Comparison of ENCODE assay signal across 20 cellular contexts in genomic region chr18:25799221-25799620, GRCh38.
DNase-seq lines count a peak whose midpoint lies in the region; ATAC-seq, FAIRE-seq and TF ChIP-seq lines count a peak whose summit lies in the region.
"Had no signal": no experiment of that assay in that cellular context is flagged by ENCODE, and none has a peak within 500 bp of the region (broad histone marks: within the 10 kb centered on the region; RNA-seq: fewer than 3 reads in every experiment).

No MANE protein-coding gene starts in this region.

- no peak overlapping the region for H3K4me3 Mint-ChIP-seq in astrocyte (ENCODE audit: unreplicated experiment)
- H3K4me3 Mint-ChIP-seq: CD4-positive, alpha-beta memory T cell had no signal

- no peaks in the 10 kb centered on the region for H3K9me1 ChIP-seq in IMR-90 (ENCODE audit: insufficient read depth, low read length)

- H4K5ac ChIP-seq in IMR-90 (ENCODE audit: low read depth, low read length) = no peak overlapping the region

- DNase-seq in IMR-90 (peak; percentile 29), astrocyte (ENCODE audit: low read depth) (peak; percentile 54), mesenchymal stem cell (peak; percentile 82), smooth muscle cell (lab: John Stamatoyannopoulos, UW; ENCODE audit: unreplicated experiment) (no peak), Peyer's patch (no peak), germinal center (ENCODE audit: low spot score) (no peak)
- DNase-seq in activated CD4-positive, alpha-beta T cell treated with anti-CD3 and anti-CD28 coated beads for 1 hour = no peak
- DNase-seq: C1 segment of cervical spinal cord; Calu3; CD4-positive, alpha-beta memory T cell; COR-L47; DMS53; DMS79 treated with DMSO at 0.1 percent for 48 hours; GOT3; H7; HCEC 1CT had no signal

- TF ChIP-seq POLR2A in IMR-90 (IDR thresholded peaks at IDR 0.05; ENCODE audit: low read depth, low read length) = no peak
- TF ChIP-seq POLR2A in Peyer's patch (IDR thresholded peaks at IDR 0.05) = no peak

- H3K4me3 ChIP-seq in IMR-90 (ENCODE audit: insufficient read depth, low read depth, low read length) (no peak overlapping the region), astrocyte (ENCODE audit: insufficient read depth, low read depth, low read length) (no peak overlapping the region), mesenchymal stem cell (ENCODE audit: insufficient read depth in 1 of 2, low read depth in 1 of 2, low read length in 2 of 2) (no peak overlapping the region), smooth muscle cell (no peak overlapping the region), Peyer's patch (no peak overlapping the region)

- in situ Hi-C loops in IMR-90 (cut with MboI; ENCODE audit: low sequenced_read_pairs) = no loop called here

- H3K9ac ChIP-seq in IMR-90 (ENCODE audit: low read depth, low read length) (no peak overlapping the region), astrocyte (ENCODE audit: low read length) (no peak overlapping the region), mesenchymal stem cell (ENCODE audit: low read length) (no peak overlapping the region), smooth muscle cell (ENCODE audit: low read depth) (no peak overlapping the region)

- H3K56ac ChIP-seq in IMR-90 (ENCODE audit: extremely low read depth, insufficient read depth, low read length) = no peak overlapping the region

- CTCF ChIA-PET in IMR-90 (lab: Yijun Ruan, JAX) = no interaction called here

- H4K20me1 ChIP-seq in IMR-90 (ENCODE audit: insufficient read depth, low read length) (no peaks in the 10 kb centered on the region), astrocyte (ENCODE audit: insufficient read depth, low read length) (no peaks in the 10 kb centered on the region), smooth muscle cell (ENCODE audit: low read depth) (no peaks in the 10 kb centered on the region)

- no peak overlapping the region for H3K4ac ChIP-seq in IMR-90 (ENCODE audit: low read depth, low read length)
- H3K4ac ChIP-seq in mesenchymal stem cell (ENCODE audit: low read depth in 1 of 2, low read length in 2 of 2) = no peak overlapping the region

- dilution Hi-C loops in IMR-90 (cut with HindIII; ENCODE audit: low sequenced_read_pairs, unreplicated experiment) = no loop called here

- H2BK120ac ChIP-seq in IMR-90 (ENCODE audit: low read depth, low read length) (no peak overlapping the region), mesenchymal stem cell (ENCODE audit: low read depth, low read length) (no peak overlapping the region)

- no peaks in the 10 kb centered on the region for H3K36me3 Mint-ChIP-seq in astrocyte (ENCODE audit: low read depth, unreplicated experiment)
- H3K36me3 Mint-ChIP-seq: CD4-positive, alpha-beta memory T cell had no signal

- no peaks in the 10 kb centered on the region for H3K79me1 ChIP-seq in IMR-90 (ENCODE audit: low read depth in 1 of 2, low read length in 2 of 2)
- H3K79me1 ChIP-seq in mesenchymal stem cell (replicated peaks; ENCODE audit: low read length, poor library complexity, severe bottlenecking) = no peaks in the 10 kb centered on the region

- no peaks in the 10 kb centered on the region for H3K79me2 ChIP-seq in astrocyte (ENCODE audit: insufficient read depth, low read length)
- H3K79me2 ChIP-seq in smooth muscle cell (ENCODE audit: low read depth) = no peaks in the 10 kb centered on the region

- H3K27me3 ChIP-seq in IMR-90 (ENCODE audit: control insufficient read depth, insufficient read depth, low read length) (no peaks in the 10 kb centered on the region), astrocyte (ENCODE audit: insufficient read depth, low read length) (no peaks in the 10 kb centered on the region), mesenchymal stem cell (ENCODE audit: control insufficient read depth in 1 of 2, insufficient read depth in 1 of 2, low read length in 2 of 2) (peaks cover 0 to 39% of the 10 kb centered on the region in 2 experiments), smooth muscle cell (ENCODE audit: low read depth) (no peaks in the 10 kb centered on the region), Peyer's patch (no peaks in the 10 kb centered on the region)

- H2BK15ac ChIP-seq in IMR-90 (ENCODE audit: low read depth, low read length) (no peak overlapping the region), mesenchymal stem cell (ENCODE audit: low read depth, poor library complexity, severe bottlenecking) (no peak overlapping the region)

- FAIRE-seq in astrocyte (lab: Jason Lieb, UNC) = no peak
- FAIRE-seq: G401.6, GM12892, GM19239 had no signal

- TF ChIP-seq RAD21 in IMR-90 (IDR thresholded peaks at IDR 0.05; ENCODE audit: low read length) = no peak

- ATAC-seq in IMR-90 (ENCODE audit: low read depth) = no peak
- no peak for ATAC-seq in esophagus mucosa

- no peaks in the 10 kb centered on the region for H3K9me3 ChIP-seq in IMR-90 (ENCODE audit: control insufficient read depth, insufficient read depth, low read length)
- no peaks in the 10 kb centered on the region for H3K9me3 ChIP-seq in astrocyte (ENCODE audit: insufficient read depth, low read depth, low read length)
- H3K9me3 ChIP-seq in mesenchymal stem cell (ENCODE audit: control insufficient read depth, low read length) = peaks cover 5% of the 10 kb centered on the region
- H3K9me3 ChIP-seq in smooth muscle cell (replicated peaks; ENCODE audit: low read depth) = no peaks in the 10 kb centered on the region
- no peaks in the 10 kb centered on the region for H3K9me3 ChIP-seq in Peyer's patch

- peak overlapping the region; percentile 39; the same call in 1 of the 2 replicates for H2BK20ac ChIP-seq in IMR-90 (ENCODE audit: low read depth, low read length)

- no peak overlapping the region for H2BK12ac ChIP-seq in mesenchymal stem cell (ENCODE audit: low read length in 2 of 2)

- POLR2A ChIA-PET in IMR-90 (lab: Charles Lee; ENCODE audit: unreplicated experiment) = no interaction called here

- H3K36me3 ChIP-seq in IMR-90 (ENCODE audit: control insufficient read depth, insufficient read depth, low read length) = no peaks in the 10 kb centered on the region
- H3K36me3 ChIP-seq in astrocyte (ENCODE audit: insufficient read depth, low read length) = no peaks in the 10 kb centered on the region
- no peaks in the 10 kb centered on the region for H3K36me3 ChIP-seq in mesenchymal stem cell (ENCODE audit: control insufficient read depth in 1 of 2, insufficient read depth in 2 of 2, low read depth in 1 of 2, low read length in 2 of 2)
- H3K36me3 ChIP-seq in smooth muscle cell (ENCODE audit: low read depth) = no peaks in the 10 kb centered on the region
- H3K36me3 ChIP-seq in Peyer's patch = no peaks in the 10 kb centered on the region

- BruUV-seq in IMR-90 (replicated peaks; lab: Mats Ljungman, UMichigan) = no TSS peak

- H3K4me1 Mint-ChIP-seq in astrocyte (ENCODE audit: low read depth, unreplicated experiment) = peaks cover 4% of the 10 kb centered on the region
- H3K4me1 Mint-ChIP-seq: CD4-positive, alpha-beta memory T cell had no signal

- H3K4me1 ChIP-seq in IMR-90 (ENCODE audit: control insufficient read depth, insufficient read depth, low read length) (peaks cover 4% of the 10 kb centered on the region), astrocyte (ENCODE audit: insufficient read depth, low read length) (no peaks in the 10 kb centered on the region), mesenchymal stem cell (ENCODE audit: control insufficient read depth, insufficient read depth, low read depth, low read length) (no peaks in the 10 kb centered on the region), smooth muscle cell (ENCODE audit: low read depth) (no peaks in the 10 kb centered on the region), Peyer's patch (no peaks in the 10 kb centered on the region)

- no peak for TF ChIP-seq CTCF in IMR-90 (conservative IDR thresholded peaks at IDR 0.05; ENCODE audit: low read depth, low read length)
- no peak for TF ChIP-seq CTCF in astrocyte (IDR thresholded peaks at IDR 0.05; ENCODE audit: insufficient read depth, low read depth, low read length)
- TF ChIP-seq CTCF in smooth muscle cell (IDR thresholded peaks at IDR 0.05; ENCODE audit: borderline replicate concordance, insufficient read depth, poor library complexity, severe bottlenecking) = no peak
- no peak for TF ChIP-seq CTCF in Peyer's patch (IDR thresholded peaks at IDR 0.05)

- H4K8ac ChIP-seq in IMR-90 (ENCODE audit: low read depth in 2 of 2, low read length in 2 of 2) (no peak overlapping the region), mesenchymal stem cell (ENCODE audit: low read length) (no peak overlapping the region)

- H2AK9ac ChIP-seq in IMR-90 (replicated peaks; ENCODE audit: low read depth, low read length, poor library complexity) = no peak overlapping the region

- intact Hi-C loops in IMR-90 (cut with micrococcal nuclease) = no loop called here

- H3K14ac ChIP-seq in IMR-90 (replicated peaks; ENCODE audit: low read depth, low read length) (no peak overlapping the region), mesenchymal stem cell (ENCODE audit: low read length in 2 of 2) (no peak overlapping the region)

- no peak overlapping the region for H2AK5ac ChIP-seq in IMR-90 (ENCODE audit: low read depth, low read length)
- H2AK5ac ChIP-seq in mesenchymal stem cell (ENCODE audit: low read length, severe bottlenecking) = no peak overlapping the region

- WGBS in IMR-90 (ENCODE audit: extremely low coverage in 2 of 2, insufficient read length in 1 of 2), 2 experiments = no CpG with 5 or more reads among the region's 3 CpGs
- 67% methylated on average over 2 of the region's 3 CpGs for WGBS in mesenchymal stem cell
- WGBS in smooth muscle cell (ENCODE audit: low lambda C conversion rate) = 39% methylated on average over 3 of the region's 3 CpGs

- no peaks in the 10 kb centered on the region for H3F3A ChIP-seq in smooth muscle cell (ENCODE audit: low read depth)

- H3K23ac ChIP-seq in IMR-90 (ENCODE audit: low read depth, low read length) (no peak overlapping the region), mesenchymal stem cell (ENCODE audit: low read length in 2 of 2) (no peak overlapping the region)

- peak overlapping the region; percentile 86; the same call in 1 of the 2 replicates for H3K18ac ChIP-seq in IMR-90 (ENCODE audit: low read depth, low read length)
- no peak overlapping the region for H3K18ac ChIP-seq in mesenchymal stem cell (ENCODE audit: low read depth in 1 of 2, low read length in 2 of 2)

- H3K27ac ChIP-seq in IMR-90 (ENCODE audit: insufficient read depth, low read length) (no peak overlapping the region), astrocyte (ENCODE audit: low read depth, low read length) (no peak overlapping the region), mesenchymal stem cell (ENCODE audit: low read length, poor library complexity, severe bottlenecking) (no peak overlapping the region), smooth muscle cell (ENCODE audit: low read depth) (peak overlapping the region; percentile 54), Peyer's patch (no peak overlapping the region)

- H4K91ac ChIP-seq in IMR-90 (ENCODE audit: insufficient read depth, low read depth, low read length) (no peak overlapping the region), mesenchymal stem cell (ENCODE audit: low read length) (no peak overlapping the region)

- H2AFZ ChIP-seq in IMR-90 (replicated peaks; ENCODE audit: low read length, poor library complexity) (no peak overlapping the region), astrocyte (ENCODE audit: low read depth, low read length) (no peak overlapping the region), mesenchymal stem cell (ENCODE audit: low read depth, low read length) (no peak overlapping the region), smooth muscle cell (ENCODE audit: low read depth) (no peak overlapping the region)

- no peak overlapping the region for H3K27ac Mint-ChIP-seq in astrocyte (ENCODE audit: unreplicated experiment)
- H3K27ac Mint-ChIP-seq: CD4-positive, alpha-beta memory T cell had no signal

- H3K4me2 ChIP-seq in IMR-90 (ENCODE audit: low read depth, low read length) = peak overlapping the region; percentile 58; the same call in 1 of the 2 replicates
- no peak overlapping the region for H3K4me2 ChIP-seq in astrocyte (ENCODE audit: low read length)
- no peak overlapping the region for H3K4me2 ChIP-seq in mesenchymal stem cell (ENCODE audit: low read length, poor library complexity, severe bottlenecking)
- peak overlapping the region; percentile 41 for H3K4me2 ChIP-seq in smooth muscle cell

- peaks cover 7% of the 10 kb centered on the region for H3K9me3 Mint-ChIP-seq in astrocyte (ENCODE audit: unreplicated experiment)

- H2BK5ac ChIP-seq in IMR-90 (ENCODE audit: low read depth, low read length, poor library complexity, severe bottlenecking) = peak overlapping the region; percentile 60
- no peak overlapping the region for H2BK5ac ChIP-seq in mesenchymal stem cell (ENCODE audit: low read depth, low read length, poor library complexity, severe bottlenecking)

- peaks cover 3% of the 10 kb centered on the region for H3K27me3 Mint-ChIP-seq in astrocyte (ENCODE audit: low read depth, unreplicated experiment)

Comparison
In these comparisons a context has a peak if more than half of its experiments do, and no peak if none do; other contexts are left out.
1. DNase-seq: peak in IMR-90 (single experiment), astrocyte (single experiment) and mesenchymal stem cell (single experiment); none in smooth muscle cell (single experiment), Peyer's patch (0 of 3), germinal center (single experiment) and activated CD4-positive, alpha-beta T cell treated with anti-CD3 and anti-CD28 coated beads for 1 hour (single experiment).
2. H3K4me2 ChIP-seq: peak in IMR-90 (single experiment) and smooth muscle cell (single experiment); none in astrocyte (single experiment) and mesenchymal stem cell (single experiment).